In genomic region chr7:13161125-13161524, GRCh38 we compare ENCODE assay signal across 10 cellular contexts.
"Had no signal": no experiment of that assay in that cellular context is flagged by ENCODE, and none has a peak within 500 bp of the region (broad histone marks: within the 10 kb centered on the region; RNA-seq: fewer than 3 reads in every experiment).

No MANE protein-coding gene starts in this region.

- H3K36me3 ChIP-seq: HAP-1 had no signal

- H3K9ac ChIP-seq: GM23248, KMS-11 had no signal

- H3K4me1 ChIP-seq: HAP-1 had no signal

- H3K9me3 ChIP-seq: HAP-1 had no signal

- ATAC-seq: HCT116 had no signal

- H3K27ac ChIP-seq: GM23248 had no signal

- H2AFZ ChIP-seq: GM23248 had no signal

- FAIRE-seq: HTR-8/SVneo had no signal

- DNase-seq: GM23248, GOT3, H7, HFFc6, IMR-90, KBM-7 had no signal

- H3K4me3 ChIP-seq: GM23248, HAP-1 had no signal
